12 cellular contexts compared by ENCODE assay signal in genomic region chr5:124662261-124662781, GRCh38.
DNase-seq lines count a peak whose midpoint lies in the region; ATAC-seq, FAIRE-seq and TF ChIP-seq lines count a peak whose summit lies in the region.
"Had no signal": no experiment of that assay in that cellular context is flagged by ENCODE, and none has a peak within 500 bp of the region (broad histone marks: within the 10 kb centered on the region; RNA-seq: fewer than 3 reads in every experiment).

No MANE protein-coding gene starts in this region.

- no peak for FAIRE-seq in endothelial cell of umbilical vein (lab: Jason Lieb, UNC)
- FAIRE-seq: endometrium had no signal

- H3K4ac ChIP-seq in trophoblast cell (ENCODE audit: low read depth, low read length): peak overlapping the region; percentile 40

- WGBS in trophoblast cell (ENCODE audit: extremely low coverage, insufficient coverage, insufficient read length): no CpG with 5 or more reads among the region's 7 CpGs

- H3K4me3 ChIP-seq in HAP-1: no peak overlapping the region
- H3K4me3 ChIP-seq in endothelial cell of umbilical vein (replicated peaks in 1 of 3; ENCODE audit: insufficient read depth in 1 of 3, low read depth in 1 of 3, low read length in 3 of 3): no peak overlapping the region
- H3K4me3 ChIP-seq in trophoblast cell (ENCODE audit: low read depth, low read length): no peak overlapping the region

- peak overlapping the region; percentile 35 for H4K8ac ChIP-seq in trophoblast cell (ENCODE audit: low read depth, low read length)

- H3K79me2 ChIP-seq in endothelial cell of umbilical vein (ENCODE audit: control insufficient read depth, insufficient read depth, low read length): no peaks in the 10 kb centered on the region
- H3K79me2 ChIP-seq in trophoblast cell (ENCODE audit: control insufficient read depth, insufficient read depth, low read length, poor library complexity): peaks cover 3% of the 10 kb centered on the region

- H3K4me1 ChIP-seq in HAP-1 (peaks cover 48% of the 10 kb centered on the region), endothelial cell of umbilical vein (ENCODE audit: control insufficient read depth, extremely low read depth, insufficient read depth, low read length) (peaks cover 41% of the 10 kb centered on the region), trophoblast cell (ENCODE audit: control insufficient read depth in 1 of 2, insufficient read depth in 2 of 2, low read length in 2 of 2) (peaks cover 23 to 34% of the 10 kb centered on the region in 2 experiments)

- peak overlapping the region; percentile 91 for H4K91ac ChIP-seq in trophoblast cell (ENCODE audit: low read depth, low read length)

- peak overlapping the region; percentile 91 for H3K27ac ChIP-seq in endothelial cell of umbilical vein (ENCODE audit: insufficient read depth, low read depth, low read length)
- H3K27ac ChIP-seq in trophoblast cell (ENCODE audit: low read depth, low read length): peak overlapping the region; percentile 99

- no peaks in the 10 kb centered on the region for H3K27me3 ChIP-seq in HAP-1 (ENCODE audit: low read depth)
- H3K27me3 ChIP-seq in endothelial cell of umbilical vein (ENCODE audit: control insufficient read depth in 2 of 2, insufficient read depth in 2 of 2, low read length in 2 of 2): no peaks in the 10 kb centered on the region
- no peaks in the 10 kb centered on the region for H3K27me3 ChIP-seq in trophoblast cell (ENCODE audit: insufficient read depth, low read length)

- POLR2A ChIA-PET in endothelial cell of umbilical vein (lab: Charles Lee): no interaction called here
- POLR2A ChIA-PET in activated CD4-positive, alpha-beta memory T cell treated with anti-CD3 and anti-CD28 coated beads for 36 hours (lab: Charles Lee): no interaction called here

- no peak overlapping the region for H3K18ac ChIP-seq in trophoblast cell (ENCODE audit: low read length)

- peak overlapping the region; percentile 94 for H2BK5ac ChIP-seq in trophoblast cell (ENCODE audit: low read depth, low read length, poor library complexity)

- CTCF ChIA-PET in endothelial cell of umbilical vein (lab: Charles Lee): no interaction called here
- CTCF ChIA-PET in activated CD8-positive, alpha-beta memory T cell treated with anti-CD3 and anti-CD28 coated beads, Interleukin-2, amount 10 ng/mL, durations not matched to agents 7 days and 5 days (lab: Charles Lee): no interaction called here
- CTCF ChIA-PET in activated CD4-positive, alpha-beta memory T cell treated with anti-CD3 and anti-CD28 coated beads for 36 hours (lab: Charles Lee): no interaction called here

- H3K27me3 Mint-ChIP-seq in activated CD8-positive, alpha-beta memory T cell treated with anti-CD3 and anti-CD28 coated beads, Interleukin-2, amount 10 ng/mL, durations not matched to agents 7 days and 5 days: no peaks in the 10 kb centered on the region
- H3K27me3 Mint-ChIP-seq in activated CD4-positive, alpha-beta memory T cell treated with anti-CD3 and anti-CD28 coated beads for 36 hours: no peaks in the 10 kb centered on the region

- H4K12ac ChIP-seq in trophoblast cell (ENCODE audit: low read depth, low read length): no peak overlapping the region

- no peaks in the 10 kb centered on the region for H3K9me1 ChIP-seq in endothelial cell of umbilical vein (replicated peaks; ENCODE audit: control insufficient read depth, extremely low read depth, insufficient read depth, low read length)

- intact Hi-C loops in endothelial cell of umbilical vein (cut with micrococcal nuclease): no loop called here
- intact Hi-C loops in activated CD4-positive, alpha-beta memory T cell treated with anti-CD3 and anti-CD28 coated beads for 36 hours (cut with micrococcal nuclease): no loop called here

- H2AFZ ChIP-seq in endothelial cell of umbilical vein (ENCODE audit: low read depth, low read length) (no peak overlapping the region), trophoblast cell (ENCODE audit: insufficient read depth, low read length, poor library complexity) (no peak overlapping the region)

- H3K9ac ChIP-seq in endothelial cell of umbilical vein (replicated peaks; ENCODE audit: extremely low read depth, insufficient read depth, low read length) (peak overlapping the region; percentile 88), trophoblast cell (ENCODE audit: low read length) (no peak overlapping the region)

- in situ Hi-C loops in HAP-1 (cut with MboI; ENCODE audit: low sequenced_read_pairs): no loop called here

- H3K9me3 ChIP-seq in HAP-1 (no peaks in the 10 kb centered on the region), endothelial cell of umbilical vein (replicated peaks; ENCODE audit: control insufficient read depth, insufficient read depth, low read length) (no peaks in the 10 kb centered on the region), trophoblast cell (ENCODE audit: insufficient read depth, low read depth, low read length) (no peaks in the 10 kb centered on the region)

- no peak overlapping the region for H3K4me3 Mint-ChIP-seq in activated CD8-positive, alpha-beta memory T cell treated with anti-CD3 and anti-CD28 coated beads, Interleukin-2, amount 10 ng/mL, durations not matched to agents 7 days and 5 days
- no peak overlapping the region for H3K4me3 Mint-ChIP-seq in activated CD4-positive, alpha-beta memory T cell treated with anti-CD3 and anti-CD28 coated beads for 36 hours
- H3K4me3 Mint-ChIP-seq: stimulated activated effector memory CD8-positive, alpha-beta T cell treated with anti-CD3 and anti-CD28 coated beads, Interleukin-12 subunit alpha, Interleukin-12 subunit beta, amount 100 ng/mL, for 72 hours had no signal

- no peak for TF ChIP-seq CTCF in endothelial cell of umbilical vein (IDR thresholded peaks at IDR 0.05; ENCODE audit: extremely low read depth in 1 of 2, insufficient read depth in 1 of 2, low read depth in 1 of 2, low read length in 2 of 2)

- no peak overlapping the region for H2AK5ac ChIP-seq in trophoblast cell (ENCODE audit: low read length)

- ATAC-seq in activated CD8-positive, alpha-beta memory T cell treated with anti-CD3 and anti-CD28 coated beads, Interleukin-2, amount 10 ng/mL, durations not matched to agents 7 days and 5 days: no peak
- ATAC-seq: stimulated activated effector memory CD8-positive, alpha-beta T cell treated with anti-CD3 and anti-CD28 coated beads, Interleukin-12 subunit alpha, Interleukin-12 subunit beta, amount 100 ng/mL, for 72 hours had no signal

- BruUV-seq in endothelial cell of umbilical vein (replicated peaks; lab: Mats Ljungman, UMichigan): no TSS peak

- dilution Hi-C loops in endothelial cell of umbilical vein (cut with MboI; ENCODE audit: extremely low pct_ligation_motif_present, low sequenced_read_pairs): no loop called here

- peak overlapping the region; percentile 64 for H3K14ac ChIP-seq in trophoblast cell (ENCODE audit: low read length)

- H2BK12ac ChIP-seq in trophoblast cell (ENCODE audit: low read length): peak overlapping the region; percentile 41

- H4K20me1 ChIP-seq in endothelial cell of umbilical vein (replicated peaks; ENCODE audit: control insufficient read depth, extremely low read depth, insufficient read depth, low read length): no peaks in the 10 kb centered on the region

- peaks cover 31% of the 10 kb centered on the region for H3K79me1 ChIP-seq in trophoblast cell (ENCODE audit: low read length)

- no peaks in the 10 kb centered on the region for H3K36me3 Mint-ChIP-seq in activated CD8-positive, alpha-beta memory T cell treated with anti-CD3 and anti-CD28 coated beads, Interleukin-2, amount 10 ng/mL, durations not matched to agents 7 days and 5 days
- H3K36me3 Mint-ChIP-seq in activated CD4-positive, alpha-beta memory T cell treated with anti-CD3 and anti-CD28 coated beads for 36 hours: no peaks in the 10 kb centered on the region
- H3K36me3 Mint-ChIP-seq: stimulated activated effector memory CD8-positive, alpha-beta T cell treated with anti-CD3 and anti-CD28 coated beads, Interleukin-12 subunit alpha, Interleukin-12 subunit beta, amount 100 ng/mL, for 72 hours had no signal

- H3K36me3 ChIP-seq in HAP-1 (replicated peaks) (no peaks in the 10 kb centered on the region), endothelial cell of umbilical vein (ENCODE audit: control insufficient read depth in 2 of 2, extremely low read depth in 1 of 2, insufficient read depth in 2 of 2, low read length in 2 of 2) (no peaks in the 10 kb centered on the region), trophoblast cell (ENCODE audit: control insufficient read depth in 1 of 2, insufficient read depth in 2 of 2, low read length in 2 of 2) (no peaks in the 10 kb centered on the region)

- DNase-seq in HAP-1 (ENCODE audit: low spot score in 2 of 2) (peak; percentile 85 to 100), NCI-H69 (lab: John Stamatoyannopoulos, UW) (peak; percentile 98), endothelial cell of umbilical vein (ENCODE audit: low read depth, low spot score) (peak; percentile 45), trophoblast cell (no peak), DMS153 treated with DMSO at 0.1 percent for 48 hours (lab: John Stamatoyannopoulos, UW; ENCODE audit: unreplicated experiment) (no peak), NOMO-1 treated with DMSO at 0.1 percent for 48 hours (lab: John Stamatoyannopoulos, UW; ENCODE audit: unreplicated experiment) (no peak)
- DNase-seq in activated CD8-positive, alpha-beta memory T cell treated with anti-CD3 and anti-CD28 coated beads, Interleukin-2, amount 10 ng/mL, durations not matched to agents 7 days and 5 days: no peak
- DNase-seq in activated CD4-positive, alpha-beta memory T cell treated with anti-CD3 and anti-CD28 coated beads for 36 hours: no peak
- DNase-seq: activated T-cell treated with anti-CD3 and anti-CD28 coated beads for 4 hours, occipital lobe had no signal

- no peaks in the 10 kb centered on the region for H3K9me3 Mint-ChIP-seq in activated CD8-positive, alpha-beta memory T cell treated with anti-CD3 and anti-CD28 coated beads, Interleukin-2, amount 10 ng/mL, durations not matched to agents 7 days and 5 days (ENCODE audit: low read depth)
- H3K9me3 Mint-ChIP-seq in activated CD4-positive, alpha-beta memory T cell treated with anti-CD3 and anti-CD28 coated beads for 36 hours: no peaks in the 10 kb centered on the region
- H3K9me3 Mint-ChIP-seq: stimulated activated effector memory CD8-positive, alpha-beta T cell treated with anti-CD3 and anti-CD28 coated beads, Interleukin-12 subunit alpha, Interleukin-12 subunit beta, amount 100 ng/mL, for 72 hours had no signal

- peak overlapping the region; percentile 83 for H2BK120ac ChIP-seq in trophoblast cell (ENCODE audit: insufficient read depth, low read length, poor library complexity)

- no peak overlapping the region for H3K23ac ChIP-seq in trophoblast cell (ENCODE audit: low read length)

- no peak overlapping the region for H3K27ac Mint-ChIP-seq in activated CD8-positive, alpha-beta memory T cell treated with anti-CD3 and anti-CD28 coated beads, Interleukin-2, amount 10 ng/mL, durations not matched to agents 7 days and 5 days
- no peak overlapping the region for H3K27ac Mint-ChIP-seq in activated CD4-positive, alpha-beta memory T cell treated with anti-CD3 and anti-CD28 coated beads for 36 hours
- H3K27ac Mint-ChIP-seq: stimulated activated effector memory CD8-positive, alpha-beta T cell treated with anti-CD3 and anti-CD28 coated beads, Interleukin-12 subunit alpha, Interleukin-12 subunit beta, amount 100 ng/mL, for 72 hours had no signal

- H3K4me2 ChIP-seq in endothelial cell of umbilical vein (ENCODE audit: insufficient read depth, low read length): peak overlapping the region; percentile 10
- H3K4me2 ChIP-seq in trophoblast cell (ENCODE audit: low read length): peak overlapping the region; percentile 39

- H3K4me1 Mint-ChIP-seq in activated CD8-positive, alpha-beta memory T cell treated with anti-CD3 and anti-CD28 coated beads, Interleukin-2, amount 10 ng/mL, durations not matched to agents 7 days and 5 days: no peaks in the 10 kb centered on the region
- H3K4me1 Mint-ChIP-seq in activated CD4-positive, alpha-beta memory T cell treated with anti-CD3 and anti-CD28 coated beads for 36 hours (ENCODE audit: low read depth): no peaks in the 10 kb centered on the region
- H3K4me1 Mint-ChIP-seq: stimulated activated effector memory CD8-positive, alpha-beta T cell treated with anti-CD3 and anti-CD28 coated beads, Interleukin-12 subunit alpha, Interleukin-12 subunit beta, amount 100 ng/mL, for 72 hours had no signal

- TF ChIP-seq POLR2A in endothelial cell of umbilical vein (IDR thresholded peaks at IDR 0.05; ENCODE audit: low read depth, low read length): no peak

Comparison
In these comparisons a context has a peak if more than half of its experiments do, and no peak if none do; other contexts are left out.
1. DNase-seq: peak in HAP-1 (2 of 2), NCI-H69 (single experiment) and endothelial cell of umbilical vein (single experiment); none in trophoblast cell (0 of 2), activated CD8-positive, alpha-beta memory T cell treated with anti-CD3 and anti-CD28 coated beads, Interleukin-2, amount 10 ng/mL, durations not matched to agents 7 days and 5 days (single experiment), activated CD4-positive, alpha-beta memory T cell treated with anti-CD3 and anti-CD28 coated beads for 36 hours (single experiment), DMS153 treated with DMSO at 0.1 percent for 48 hours (single experiment) and NOMO-1 treated with DMSO at 0.1 percent for 48 hours (single experiment).